Comparison of ENCODE assay signal across 23 cellular contexts in the genomic region with DNA sequence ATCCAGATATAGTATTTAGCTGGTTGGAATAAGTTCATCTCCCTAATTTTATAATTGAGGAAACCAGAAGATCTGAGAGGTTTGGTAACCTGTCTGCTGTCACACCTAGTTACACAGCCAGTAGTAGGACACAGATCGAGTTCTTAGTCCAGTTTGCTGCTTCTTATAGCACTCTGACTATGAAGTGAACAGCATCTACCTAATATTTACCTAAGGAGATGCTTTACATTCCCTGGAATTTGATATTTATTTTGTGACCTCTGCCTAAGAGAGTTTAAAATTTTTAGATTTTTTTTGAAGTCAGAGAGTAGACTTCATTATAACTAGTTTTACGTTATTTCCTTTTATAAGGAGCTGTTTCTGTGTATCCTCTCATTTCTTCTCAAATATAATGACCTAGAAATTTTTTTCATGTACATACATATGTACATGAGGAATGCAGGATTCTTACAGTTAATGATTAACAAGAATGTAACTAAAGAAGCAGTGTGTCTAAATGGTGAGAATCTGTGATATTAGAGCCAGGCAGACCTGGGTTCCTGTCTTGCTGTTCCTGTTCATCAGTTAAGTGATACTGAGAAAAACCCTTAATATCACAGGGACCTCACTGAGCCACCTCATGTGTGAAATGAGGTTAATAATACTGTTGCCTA. TPM values are rescaled to one million over a fixed set of nuclear protein-coding genes. Genes with fewer than 3 reads are reported as not detected.
DNase-seq lines count a peak whose midpoint lies in the region; ATAC-seq and TF ChIP-seq lines count a peak whose summit lies in the region.
"Had no signal": no experiment of that assay in that cellular context is flagged by ENCODE, and none has a peak within 500 bp of the region (broad histone marks: within the 10 kb centered on the region; RNA-seq: fewer than 3 reads in every experiment).

No MANE protein-coding gene starts in this region.

- CTCF ChIA-PET in PC-3 (lab: Charles Lee) (no interaction called here), SK-N-SH (lab: Yijun Ruan, JAX) (no interaction called here)

- ATAC-seq in PC-3 (peak; percentile 7; the same call in 1 of the 2 replicates), right lobe of liver (no peak), gastrocnemius medialis (no peak)
- ATAC-seq: activated T-cell treated with anti-CD3 and anti-CD28 coated beads, Interleukin-2, amount 50 U/mL, for 4 hours; T-helper 17 cell had no signal

- TF ChIP-seq EP300 in SK-N-SH (IDR thresholded peaks at IDR 0.05; ENCODE audit: borderline replicate concordance in 1 of 2, low read depth in 1 of 2, low read length in 1 of 2), result no peak

- H3K9me3 ChIP-seq in PC-3 (ENCODE audit: low read length) (no peaks in the 10 kb centered on the region), right lobe of liver (no peaks in the 10 kb centered on the region), smooth muscle cell (replicated peaks; ENCODE audit: low read depth) (no peaks in the 10 kb centered on the region), SK-N-SH (no peaks in the 10 kb centered on the region), gastrocnemius medialis (no peaks in the 10 kb centered on the region)
- H3K9me3 ChIP-seq: right atrium auricular region had no signal

- peak; percentile 73 for DNase-seq in DMS53 treated with DMSO at 0.1 percent for 48 hours (lab: John Stamatoyannopoulos, UW; ENCODE audit: unreplicated experiment)
- DNase-seq in PC-3, result peak; percentile 45
- no peak for DNase-seq in right lobe of liver
- no peak for DNase-seq in smooth muscle cell (lab: John Stamatoyannopoulos, UW; ENCODE audit: unreplicated experiment)
- DNase-seq in COR-L47 (lab: John Stamatoyannopoulos, UW), result no peak
- DNase-seq in SK-N-SH, result no peak
- no peak for DNase-seq in gastrocnemius medialis
- no peak for DNase-seq in SHP77 (lab: John Stamatoyannopoulos, UW)
- DNase-seq: activated naive CD4-positive, alpha-beta T cell; activated T-cell treated with anti-CD3 and anti-CD28 coated beads, Interleukin-2, amount 50 U/mL, for 4 hours; amniotic stem cell; C1 segment of cervical spinal cord; kidney; mammary epithelial cell; NCI-H1417; NCI-H2081; NCI-H510A; nucleus accumbens; stimulated activated CD4-positive, alpha-beta T cell treated with anti-CD3 and anti-CD28 coated beads, Interleukin-12 subunit alpha, Interleukin-12 subunit beta, amount 100 ng/mL, for 4 hours; stimulated activated CD4-positive, alpha-beta T cell treated with anti-CD3 and anti-CD28 coated beads, Interleukin-4, amount 100 ng/mL, for 4 hours; stimulated activated naive CD4-positive, alpha-beta T cell; T-helper 17 cell had no signal

- no peak for TF ChIP-seq CTCF in PC-3 (conservative IDR thresholded peaks at IDR 0.05; ENCODE audit: low read depth, low read length)
- no peak for TF ChIP-seq CTCF in right lobe of liver (IDR thresholded peaks at IDR 0.05)
- no peak for TF ChIP-seq CTCF in smooth muscle cell (IDR thresholded peaks at IDR 0.05; ENCODE audit: borderline replicate concordance, insufficient read depth, poor library complexity, severe bottlenecking)
- no peak for TF ChIP-seq CTCF in SK-N-SH (IDR thresholded peaks at IDR 0.05)
- no peak for TF ChIP-seq CTCF in gastrocnemius medialis (IDR thresholded peaks at IDR 0.05 in 4 of 5, conservative IDR thresholded peaks at IDR 0.05 in 1 of 5)

- WGBS in right lobe of liver (ENCODE audit: insufficient coverage, low coverage, low lambda C conversion rate, missing lambda C conversion rate), result 58% methylated on average over 2 of the region's 2 CpGs
- 93% methylated on average over 2 of the region's 2 CpGs for WGBS in smooth muscle cell (ENCODE audit: low lambda C conversion rate)
- 78% methylated on average over 2 of the region's 2 CpGs for WGBS in SK-N-SH (ENCODE audit: low lambda C conversion rate)

- in situ Hi-C loops in gastrocnemius medialis (cut with MboI; ENCODE audit: low sequenced_read_pairs in 4 of 4), result no loop called here

- H4K20me1 ChIP-seq in PC-3 (ENCODE audit: low read length) (no peaks in the 10 kb centered on the region), smooth muscle cell (ENCODE audit: low read depth) (no peaks in the 10 kb centered on the region), SK-N-SH (ENCODE audit: insufficient read depth) (no peaks in the 10 kb centered on the region)

- H3F3A ChIP-seq in PC-3 (ENCODE audit: low read length, unreplicated experiment) (no peaks in the 10 kb centered on the region), smooth muscle cell (ENCODE audit: low read depth) (no peaks in the 10 kb centered on the region), SK-N-SH (replicated peaks; ENCODE audit: insufficient read depth) (peaks cover 6% of the 10 kb centered on the region)

- H3K27me3 ChIP-seq in PC-3 (ENCODE audit: low read length) (no peaks in the 10 kb centered on the region), right lobe of liver (no peaks in the 10 kb centered on the region), smooth muscle cell (ENCODE audit: low read depth) (peaks cover 2% of the 10 kb centered on the region), SK-N-SH (ENCODE audit: insufficient read depth) (no peaks in the 10 kb centered on the region), gastrocnemius medialis (peaks cover 20 to 28% (median 20%) of the 10 kb centered on the region in 3 donors)
- H3K27me3 ChIP-seq: right atrium auricular region had no signal

- BruUV-seq in PC-3 (replicated peaks; lab: Mats Ljungman, UMichigan), result no TSS peak

- H3K36me3 ChIP-seq in PC-3 (ENCODE audit: low read depth, low read length) (no peaks in the 10 kb centered on the region), right lobe of liver (no peaks in the 10 kb centered on the region), smooth muscle cell (ENCODE audit: low read depth) (no peaks in the 10 kb centered on the region), SK-N-SH (replicated peaks in 1 of 2; ENCODE audit: control insufficient read depth in 1 of 2, insufficient read depth in 2 of 2, low read length in 1 of 2) (peaks cover 0 to 1% of the 10 kb centered on the region in 2 experiments), gastrocnemius medialis (no peaks in the 10 kb centered on the region)
- H3K36me3 ChIP-seq: right atrium auricular region had no signal

- no peak overlapping the region for H3K27ac ChIP-seq in PC-3 (ENCODE audit: low read length)
- peak overlapping the region; percentile 4 to 93 (median 71) for H3K27ac ChIP-seq in right lobe of liver
- no peak overlapping the region for H3K27ac ChIP-seq in smooth muscle cell (ENCODE audit: low read depth)
- no peak overlapping the region for H3K27ac ChIP-seq in SK-N-SH (ENCODE audit: low read depth in 2 of 2, low read length in 1 of 2)
- H3K27ac ChIP-seq in gastrocnemius medialis, result no peak overlapping the region
- H3K27ac ChIP-seq: right atrium auricular region had no signal

- H3K4me1 ChIP-seq in PC-3 (ENCODE audit: insufficient read depth, low read length), result peaks cover 30% of the 10 kb centered on the region
- H3K4me1 ChIP-seq in right lobe of liver, result peaks cover 0 to 50% (median 11%) of the 10 kb centered on the region in 4 donors
- H3K4me1 ChIP-seq in smooth muscle cell (ENCODE audit: low read depth), result no peaks in the 10 kb centered on the region
- peaks cover 4 to 6% of the 10 kb centered on the region in 2 experiments; a peak in 3 of 4 replicates for H3K4me1 ChIP-seq in SK-N-SH (ENCODE audit: control insufficient read depth in 1 of 2, insufficient read depth in 2 of 2, low read depth in 1 of 2, low read length in 1 of 2)
- H3K4me1 ChIP-seq in gastrocnemius medialis, result no peaks in the 10 kb centered on the region

- H3K79me2 ChIP-seq in PC-3 (ENCODE audit: low read length) (peaks cover 17% of the 10 kb centered on the region), smooth muscle cell (ENCODE audit: low read depth) (no peaks in the 10 kb centered on the region), SK-N-SH (ENCODE audit: insufficient read depth) (no peaks in the 10 kb centered on the region)

- H2AFZ ChIP-seq in PC-3 (ENCODE audit: low read length) (no peak overlapping the region), smooth muscle cell (ENCODE audit: low read depth) (no peak overlapping the region), SK-N-SH (ENCODE audit: low read depth) (no peak overlapping the region)

- H3K9ac ChIP-seq in PC-3 (ENCODE audit: low read length), result no peak overlapping the region
- H3K9ac ChIP-seq in smooth muscle cell (ENCODE audit: low read depth), result no peak overlapping the region
- no peak overlapping the region for H3K9ac ChIP-seq in SK-N-SH

- no peak overlapping the region for H3K4me3 ChIP-seq in PC-3 (ENCODE audit: low read length)
- H3K4me3 ChIP-seq in right lobe of liver, result peak overlapping the region in 2 of 3 donors; percentile 79 to 88
- H3K4me3 ChIP-seq in smooth muscle cell, result peak overlapping the region; percentile 81
- H3K4me3 ChIP-seq in SK-N-SH (ENCODE audit: low read depth in 2 of 2, low read length in 1 of 2), result no peak overlapping the region
- H3K4me3 ChIP-seq in gastrocnemius medialis, result no peak overlapping the region
- H3K4me3 ChIP-seq: right atrium auricular region had no signal

- no peak for TF ChIP-seq POLR2A in right lobe of liver (IDR thresholded peaks at IDR 0.05)
- TF ChIP-seq POLR2A in gastrocnemius medialis (IDR thresholded peaks at IDR 0.05), result no peak

- POLR2A ChIA-PET in PC-3 (lab: Charles Lee; ENCODE audit: unreplicated experiment) (interaction anchor here (0.6 kb wide), 1 partner anchor 155 kb away, joined by 7 read pairs; no protein-coding TSS in a partner anchor), SK-N-SH (lab: Yijun Ruan, JAX) (no interaction called here)

- H3K9me2 ChIP-seq in PC-3 (replicated peaks; ENCODE audit: low read length) (no peaks in the 10 kb centered on the region), SK-N-SH (no peaks in the 10 kb centered on the region)

- H3K4me2 ChIP-seq in PC-3 (ENCODE audit: low read length), result peak overlapping the region; percentile 97
- H3K4me2 ChIP-seq in smooth muscle cell, result no peak overlapping the region
- H3K4me2 ChIP-seq in SK-N-SH, result no peak overlapping the region

- intact Hi-C loops in PC-3 (cut with micrococcal nuclease), result loop anchor here (2.0 to 10.0 kb wide), 2 partner anchors 25 to 129 kb away; no protein-coding TSS in a partner anchor
- intact Hi-C loops in right lobe of liver (cut with DNase I), result no loop called here
- intact Hi-C loops in gastrocnemius medialis (cut with DNase I; ENCODE audit: low total_unique reads), result no loop called here

- no peak for TF ChIP-seq RAD21 in SK-N-SH (IDR thresholded peaks at IDR 0.05; ENCODE audit: low read length)

TF ChIP-seq in SK-N-SH, 30 proteins besides CTCF, POLR2A, EP300 and RAD21 (continues in another document):
- TF ChIP-seq CHD2 (IDR thresholded peaks at IDR 0.05; ENCODE audit: low read length, partially characterized antibody), result no peak
- no peak for TF ChIP-seq FOXJ3 (CRISPR knock-in tag; IDR thresholded peaks at IDR 0.05)
- TF ChIP-seq JUND (IDR thresholded peaks at IDR 0.05), result no peak

RNA-seq across cellular contexts. Expression of gene ARHGEF26, which starts 4.3 kb away (rescaled TPM):
- total RNA-seq in PC-3 (2014; rRNA removed) (4.7 and 5.0 TPM in 2 replicates), right lobe of liver (10 to 100 TPM in 5 of 6 experiments, 1 to 10 TPM in 1; 8.7 to 42.3 (median 24.5) TPM), smooth muscle cell (0.63 and 1.4 TPM in 2 replicates), gastrocnemius medialis (1 to 10 TPM in 3 of 4 donors, under 1 TPM in 1; 0.41 to 1.7 (median 1.2) TPM)
- polyA plus RNA-seq in smooth muscle cell (0.07 and 0.83 TPM in 2 replicates), SK-N-SH (2012; rRNA removed) (0.70 and 1.2 TPM in 2 replicates)
- polyA plus RNA-seq in SK-N-SH (2012; cell fraction: cytosol; rRNA removed), result 1.6 and 1.8 TPM in 2 replicates
- 2.4 and 2.5 TPM in 2 replicates for polyA plus RNA-seq in SK-N-SH (2012; cell fraction: nucleus; rRNA removed)
- total RNA-seq: T-helper 17 cell had no signal

Comparison
In these comparisons a context has a peak if more than half of its experiments do, and no peak if none do; other contexts are left out.
1. DNase-seq: peak in DMS53 treated with DMSO at 0.1 percent for 48 hours (single experiment) and PC-3 (single experiment); none in right lobe of liver (0 of 3), smooth muscle cell (single experiment), COR-L47 (single experiment), SK-N-SH (single experiment), gastrocnemius medialis (0 of 2) and SHP77 (0 of 2).
2. H3K27ac ChIP-seq: peak in right lobe of liver (3 of 3); none in PC-3 (single experiment), smooth muscle cell (single experiment), SK-N-SH (0 of 2) and gastrocnemius medialis (0 of 4).
3. H3K4me3 ChIP-seq: peak in right lobe of liver (2 of 3) and smooth muscle cell (single experiment); none in PC-3 (single experiment), SK-N-SH (0 of 2) and gastrocnemius medialis (0 of 4).